In genomic region chr4:14504162-14504561, GRCh38 we compare ENCODE assay signal across 25 cellular contexts.
"Had no signal": no experiment of that assay in that cellular context is flagged by ENCODE, and none has a peak within 500 bp of the region (broad histone marks: within the 10 kb centered on the region; RNA-seq: fewer than 3 reads in every experiment).

No MANE protein-coding gene starts in this region.

- DNase-seq: cortex of kidney; dermis blood vessel endothelial cell; dorsolateral prefrontal cortex; effector CD4-positive, alpha-beta T cell; effector CD8-positive, alpha-beta T cell; effector memory CD4-positive, alpha-beta T cell; effector memory CD8-positive, alpha-beta T cell; endodermal cell; erythroblast; esophagus squamous epithelium; foreskin fibroblast; foreskin keratinocyte; foreskin melanocyte; gastrocnemius medialis; glutamatergic neuron; head of caudate nucleus; heart left ventricle; heart right ventricle; hippocampal formation had no signal

- H2AFZ ChIP-seq: hepatocyte had no signal

- ATAC-seq: effector memory CD8-positive, alpha-beta T cell; esophagus mucosa; foreskin keratinocyte; gastrocnemius medialis; gastroesophageal sphincter; heart left ventricle; heart right ventricle had no signal

- H3K36me3 ChIP-seq: esophagus muscularis mucosa, esophagus squamous epithelium, gastrocnemius medialis, gastroesophageal sphincter, heart left ventricle, heart right ventricle had no signal

- H3K27me3 ChIP-seq: dorsolateral prefrontal cortex, esophagus muscularis mucosa, esophagus squamous epithelium, gastrocnemius medialis, gastroesophageal sphincter, heart left ventricle, heart right ventricle, hepatocyte had no signal

- H3K9me3 ChIP-seq: esophagus squamous epithelium, gastrocnemius medialis had no signal

- H3K4me1 ChIP-seq: esophagus muscularis mucosa, esophagus squamous epithelium, foreskin keratinocyte, gastrocnemius medialis, gastroesophageal sphincter, heart left ventricle, heart right ventricle had no signal

- H3K4me2 ChIP-seq: hepatocyte had no signal

- H3K27ac ChIP-seq: coronary artery, dorsolateral prefrontal cortex, epithelial cell of prostate, esophagus muscularis mucosa, esophagus squamous epithelium, foreskin keratinocyte, gastrocnemius medialis, gastroesophageal sphincter, heart left ventricle, heart right ventricle, hepatocyte had no signal

- H3K4me3 ChIP-seq: coronary artery, dorsolateral prefrontal cortex, esophagus muscularis mucosa, esophagus squamous epithelium, gastrocnemius medialis, gastroesophageal sphincter, heart left ventricle, heart right ventricle, hepatocyte had no signal

- H3K79me2 ChIP-seq: hepatocyte had no signal
